In the genomic region with DNA sequence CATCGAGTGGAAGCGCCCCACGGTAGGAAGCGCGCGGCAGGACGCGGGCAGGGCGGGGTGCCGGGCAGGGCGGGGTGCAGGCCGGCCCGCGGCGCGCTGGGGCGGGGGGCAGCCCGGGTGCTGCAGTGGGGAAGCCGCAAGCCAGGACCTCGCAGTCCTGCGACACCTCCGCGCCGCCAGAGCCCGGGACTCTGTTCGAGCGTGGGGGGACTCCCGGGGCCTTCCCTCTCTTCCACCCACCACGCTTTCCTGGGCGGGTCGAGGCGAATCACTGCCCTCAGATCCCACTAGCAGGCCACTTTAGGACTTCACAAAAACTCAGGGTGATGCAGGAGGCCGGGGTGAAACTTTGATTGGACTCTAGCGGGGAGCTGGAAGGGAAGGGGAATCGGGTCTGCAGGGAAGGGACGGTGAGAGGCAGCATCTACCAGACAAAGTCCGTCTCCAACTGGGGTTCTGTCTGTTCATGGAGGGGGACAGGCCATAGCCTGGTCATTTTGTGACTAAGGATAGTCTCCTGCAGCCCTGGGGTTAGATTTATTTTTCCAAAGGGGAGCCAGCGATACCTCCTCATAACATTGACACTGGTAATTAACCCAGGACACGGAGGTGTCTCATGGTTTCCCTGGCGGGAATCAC, we compare ENCODE assay signal across 8 cellular contexts. TPM values are rescaled to one million over a fixed set of nuclear protein-coding genes. Genes with fewer than 3 reads are reported as not detected.
DNase-seq lines count a peak whose midpoint lies in the region; ATAC-seq and TF ChIP-seq lines count a peak whose summit lies in the region.

No MANE protein-coding gene starts in this region.

- no peaks in the 10 kb centered on the region for H3K27me3 ChIP-seq in layer of hippocampus (ENCODE audit: control insufficient read depth, insufficient read depth, low read length)

- no peaks in the 10 kb centered on the region for H3K9me3 Mint-ChIP-seq in MCF 10A (ENCODE audit: unreplicated experiment)

- no TSS peak for BruUV-seq in MCF 10A (replicated peaks; lab: Mats Ljungman, UMichigan)

- peak overlapping the region; percentile 77 for H3K4me3 Mint-ChIP-seq in MCF 10A (ENCODE audit: unreplicated experiment)

- intact Hi-C loops in MCF 10A (cut with micrococcal nuclease), result loop anchor here (1.0 to 2.0 kb wide), 3 partner anchors 13 to 134 kb away; no protein-coding TSS in a partner anchor

- H3K36me3 Mint-ChIP-seq in MCF 10A (ENCODE audit: insufficient read depth, unreplicated experiment), result peaks cover 27% of the 10 kb centered on the region

- H3K4me1 Mint-ChIP-seq in MCF 10A (ENCODE audit: insufficient read depth, unreplicated experiment), result peaks cover 57% of the 10 kb centered on the region

- H3K27ac Mint-ChIP-seq in MCF 10A (ENCODE audit: low read depth, unreplicated experiment), result peak overlapping the region; percentile 88

- no peak for TF ChIP-seq CTCF in MCF 10A (IDR thresholded peaks at IDR 0.05; ENCODE audit: unreplicated experiment)

- H3K27me3 Mint-ChIP-seq in MCF 10A (ENCODE audit: insufficient read depth, unreplicated experiment), result no peaks in the 10 kb centered on the region

- POLR2A ChIA-PET in MCF 10A (lab: Yijun Ruan, JAX), result interaction anchor here (0.6 to 5.2 kb wide), 29 partner anchors 7 to 1002 kb away, joined by 3 to 105 read pairs (median 4); partner anchors contain the start of genes TP53BP2 and WDR26

- DNase-seq in SW480 (ENCODE audit: low spot score) (peak; percentile 36), MCF 10A (ENCODE audit: unreplicated experiment) (peak; percentile 62), GM19240 (ENCODE audit: insufficient read length, low spot score) (no peak), amniotic stem cell (lab: John Stamatoyannopoulos, UW) (no peak)
- DNase-seq in stimulated activated CD4-positive, alpha-beta T cell treated with anti-CD3 and anti-CD28 coated beads, Interleukin-4, amount 100 ng/mL, for 4 hours, result peak; percentile 36 to 39

- CTCF ChIA-PET in MCF 10A (lab: Yijun Ruan, JAX), result interaction anchor here (0.5 to 4.9 kb wide), 24 partner anchors 8 to 1963 kb away, joined by 3 to 64 read pairs (median 5); no protein-coding TSS in a partner anchor

- H3K27ac ChIP-seq in layer of hippocampus (ENCODE audit: low read depth, low read length), result peak overlapping the region; percentile 90

- ATAC-seq in GM19023 (IDR thresholded peaks at IDR 0.05; ENCODE audit: unreplicated experiment) (peak; percentile 43), HG02884 (IDR thresholded peaks at IDR 0.05; ENCODE audit: unreplicated experiment) (peak; percentile 11)

RNA-seq across cellular contexts. Expression of gene CAPN2, which starts 0.6 kb away (rescaled TPM):
- 513 and 622 TPM in 2 replicates for total RNA-seq in MCF 10A (2022)

RNA-seq across cellular contexts. Expression of gene CAPN8, which starts 47.5 kb away (rescaled TPM):
- total RNA-seq in MCF 10A (2022), result 1.0 and 5.7 TPM in 2 replicates

Comparison
In these comparisons a context has a peak if more than half of its experiments do, and no peak if none do; other contexts are left out.
1. DNase-seq: peak in SW480 (single experiment), MCF 10A (single experiment) and stimulated activated CD4-positive, alpha-beta T cell treated with anti-CD3 and anti-CD28 coated beads, Interleukin-4, amount 100 ng/mL, for 4 hours (2 of 2); none in GM19240 (single experiment) and amniotic stem cell (single experiment).